20 cellular contexts compared by ENCODE assay signal in genomic region chr9:120187758-120188157, GRCh38.
"Had no signal": no experiment of that assay in that cellular context is flagged by ENCODE, and none has a peak within 500 bp of the region (broad histone marks: within the 10 kb centered on the region; RNA-seq: fewer than 3 reads in every experiment).

No MANE protein-coding gene starts in this region.

- H3K9me3 Mint-ChIP-seq: nephron progenitor cell had no signal

- H3K27ac Mint-ChIP-seq: effector memory CD8-positive, alpha-beta T cell; naive thymus-derived CD4-positive, alpha-beta T cell; stimulated activated memory B cell treated with anti-CD40 and anti-IgM and Interleukin-4, amounts not matched to agents 10 μg/mL and 1 μg/mL and 100 μg/mL, for 72 hours; stimulated activated naive CD8-positive, alpha-beta T cell treated with anti-CD3 and anti-CD28 coated beads, Interleukin-15, Interleukin-2, amounts not matched to agents 100 ng/mL and 50 ng/mL, for 24 hours had no signal

- H3K4me1 Mint-ChIP-seq: naive thymus-derived CD4-positive, alpha-beta T cell; stimulated activated memory B cell treated with anti-CD40 and anti-IgM and Interleukin-4, amounts not matched to agents 10 μg/mL and 1 μg/mL and 100 μg/mL, for 72 hours had no signal

- ATAC-seq: effector memory CD8-positive, alpha-beta T cell; gastrocnemius medialis; left colon; naive thymus-derived CD4-positive, alpha-beta T cell; sciatic nerve; stimulated activated memory B cell treated with anti-CD40 and anti-IgM and Interleukin-4, amounts not matched to agents 10 μg/mL and 1 μg/mL and 100 μg/mL, for 72 hours; upper lobe of right lung had no signal

- H3K4me3 ChIP-seq: esophagus muscularis mucosa, gastrocnemius medialis, prostate gland, spleen, tibial nerve, upper lobe of right lung had no signal

- H3K4me3 Mint-ChIP-seq: effector memory CD8-positive, alpha-beta T cell; naive thymus-derived CD4-positive, alpha-beta T cell; nephron progenitor cell; stimulated activated memory B cell treated with anti-CD40 and anti-IgM and Interleukin-4, amounts not matched to agents 10 μg/mL and 1 μg/mL and 100 μg/mL, for 72 hours; stimulated activated naive CD8-positive, alpha-beta T cell treated with anti-CD3 and anti-CD28 coated beads, Interleukin-15, Interleukin-2, amounts not matched to agents 100 ng/mL and 50 ng/mL, for 24 hours had no signal

- DNase-seq: effector memory CD8-positive, alpha-beta T cell; gastrocnemius medialis; kidney; left colon; mammary epithelial cell; naive thymus-derived CD4-positive, alpha-beta T cell; nephron progenitor cell; spleen; stimulated activated CD4-positive, alpha-beta T cell treated with anti-CD3 and anti-CD28 coated beads, Interleukin-15, amount 100 ng/mL, for 24 hours; stimulated activated CD4-positive, alpha-beta T cell treated with anti-CD3 and anti-CD28 coated beads, Interleukin-1b, Interleukin-23, amount 100 ng/mL, for 48 hours; stimulated activated CD4-positive, alpha-beta T cell treated with anti-CD3 and anti-CD28 coated beads, Interleukin-4, amount 100 ng/mL, for 24 hours; upper lobe of right lung had no signal

- H3K27ac ChIP-seq: epithelial cell of prostate, esophagus muscularis mucosa, gastrocnemius medialis, parathyroid adenoma, prostate gland, spleen, tibial nerve, upper lobe of right lung had no signal

- H3K36me3 Mint-ChIP-seq: naive thymus-derived CD4-positive, alpha-beta T cell; stimulated activated memory B cell treated with anti-CD40 and anti-IgM and Interleukin-4, amounts not matched to agents 10 μg/mL and 1 μg/mL and 100 μg/mL, for 72 hours had no signal
